Comparison of ENCODE assay signal across 1 cellular context in the genomic region with DNA sequence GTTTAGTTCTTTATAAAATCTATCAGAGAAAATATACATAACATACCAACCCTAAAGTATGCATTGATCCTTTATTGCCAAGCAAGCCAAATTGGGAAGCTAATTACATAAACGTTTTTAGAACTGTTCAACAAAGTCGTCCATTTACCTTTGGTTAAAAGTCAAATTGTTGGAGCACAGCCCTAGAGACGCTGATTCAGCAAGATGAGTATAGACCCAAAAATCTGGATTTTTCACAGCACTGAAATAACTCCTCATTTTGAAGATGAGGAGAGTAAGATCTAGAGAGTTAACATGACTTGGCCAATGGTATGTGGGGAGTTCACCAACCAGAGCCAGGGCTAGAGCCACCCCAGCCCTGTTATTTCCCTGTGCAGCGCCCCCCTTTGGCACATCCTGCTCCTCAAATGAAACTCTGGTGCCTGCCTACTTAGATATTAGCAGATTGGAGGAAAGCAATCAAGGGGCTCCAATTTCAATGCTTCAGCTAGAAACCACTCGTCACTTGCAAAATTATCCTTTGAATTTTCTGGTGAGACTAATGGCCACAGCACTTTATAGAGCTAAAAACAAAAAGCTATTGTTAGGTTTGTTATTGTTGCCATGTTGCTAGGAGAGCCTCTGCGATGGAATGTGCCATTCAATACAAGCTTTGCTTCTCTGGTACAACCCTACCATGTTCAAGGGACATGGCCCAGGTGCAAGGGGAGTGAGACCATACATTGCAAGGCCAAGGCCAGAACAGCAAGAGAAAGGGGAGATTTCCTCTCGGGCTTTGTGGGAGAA.
TF ChIP-seq lines count a peak whose summit lies in the region.

No MANE protein-coding gene starts in this region.

TF ChIP-seq in IMR-90, 13 proteins besides CTCF, POLR2A, EP300 and RAD21:
- TF ChIP-seq SMC3 (IDR thresholded peaks at IDR 0.05; ENCODE audit: low read depth, low read length) = no peak
- TF ChIP-seq MAFK (IDR thresholded peaks at IDR 0.05; ENCODE audit: low read depth, low read length) = peak; percentile 73
- TF ChIP-seq FOS (IDR thresholded peaks at IDR 0.05; ENCODE audit: low read depth, low read length) = no peak
- TF ChIP-seq, protein P1, sequence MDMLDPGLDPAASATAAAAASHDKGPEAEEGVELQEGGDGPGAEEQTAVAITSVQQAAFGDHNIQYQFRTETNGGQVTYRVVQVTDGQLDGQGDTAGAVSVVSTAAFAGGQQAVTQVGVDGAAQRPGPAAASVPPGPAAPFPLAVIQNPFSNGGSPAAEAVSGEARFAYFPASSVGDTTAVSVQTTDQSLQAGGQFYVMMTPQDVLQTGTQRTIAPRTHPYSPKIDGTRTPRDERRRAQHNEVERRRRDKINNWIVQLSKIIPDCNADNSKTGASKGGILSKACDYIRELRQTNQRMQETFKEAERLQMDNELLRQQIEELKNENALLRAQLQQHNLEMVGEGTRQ (IDR thresholded peaks at IDR 0.05; ENCODE audit: low read depth, low read length) = no peak
- no peak for TF ChIP-seq MXI1 (IDR thresholded peaks at IDR 0.05; ENCODE audit: borderline replicate concordance, low read depth, low read length)
- TF ChIP-seq MAZ (IDR thresholded peaks at IDR 0.05; ENCODE audit: borderline replicate concordance, low read depth, low read length) = no peak
